ENCODE assay signal across 8 cellular contexts in genomic region chr22:45096256-45096907, GRCh38.
A peak's percentile ranks its signal among the peaks of the same experiment; 100 is the strongest.
DNase-seq lines count a peak whose midpoint lies in the region; ATAC-seq, FAIRE-seq and TF ChIP-seq lines count a peak whose summit lies in the region.

No MANE protein-coding gene starts in this region.

- TF ChIP-seq EP300 in SK-N-SH (IDR thresholded peaks at IDR 0.05; ENCODE audit: borderline replicate concordance in 1 of 2, low read depth in 1 of 2, low read length in 1 of 2) = no peak

- POLR2A ChIA-PET in SK-N-SH (lab: Yijun Ruan, JAX) = interaction anchor here (0.6 kb wide), 1 partner anchor 67 kb away, joined by 4 read pairs; no protein-coding TSS in a partner anchor

- H3K9me2 ChIP-seq in Loucy (replicated peaks; ENCODE audit: low read depth, low read length) = no peaks in the 10 kb centered on the region
- H3K9me2 ChIP-seq in SK-N-SH = no peaks in the 10 kb centered on the region

- H3F3A ChIP-seq in Loucy (ENCODE audit: low read depth) = no peaks in the 10 kb centered on the region
- no peaks in the 10 kb centered on the region for H3F3A ChIP-seq in SK-N-SH (replicated peaks; ENCODE audit: insufficient read depth)

- H3K4me1 ChIP-seq in Loucy (ENCODE audit: insufficient read depth, low read length, poor library complexity, severe bottlenecking) (no peaks in the 10 kb centered on the region), SK-N-SH (ENCODE audit: control insufficient read depth in 1 of 2, insufficient read depth in 2 of 2, low read depth in 1 of 2, low read length in 1 of 2) (no peaks in the 10 kb centered on the region; a peak in 1 of 4 replicates), ascending aorta (no peaks in the 10 kb centered on the region), spleen (peaks cover 0 to 6% (median 0%) of the 10 kb centered on the region in 6 donors)

- TF ChIP-seq RAD21 in SK-N-SH (IDR thresholded peaks at IDR 0.05; ENCODE audit: low read length) = peak; percentile 85

- CTCF ChIA-PET in SK-N-SH (lab: Yijun Ruan, JAX) = interaction anchor here (0.6 to 4.4 kb wide), 43 partner anchors 10 to 323 kb away, joined by 3 to 33 read pairs (median 4); no protein-coding TSS in a partner anchor

- no peak overlapping the region for H3K9ac ChIP-seq in Loucy (ENCODE audit: low read depth, low read length, poor library complexity, severe bottlenecking)
- no peak overlapping the region for H3K9ac ChIP-seq in SK-N-SH

- intact Hi-C loops in ascending aorta (cut with DNase I) (no loop called here), spleen (cut with DNase I; ENCODE audit: low total_unique reads) (no loop called here)

- TF ChIP-seq POLR2A in spleen (IDR thresholded peaks at IDR 0.05) = no peak

- peak; percentile 89 for TF ChIP-seq CTCF in Loucy (conservative IDR thresholded peaks at IDR 0.05; ENCODE audit: low read length)
- TF ChIP-seq CTCF in SK-N-SH (IDR thresholded peaks at IDR 0.05) = peak; percentile 83
- peak in 2 of 3 experiments; percentile 58 to 61 for TF ChIP-seq CTCF in ascending aorta (IDR thresholded peaks at IDR 0.05)
- peak in 10 of 11 experiments; percentile 43 to 86 (median 69) for TF ChIP-seq CTCF in spleen (IDR thresholded peaks at IDR 0.05 in 8 of 11, conservative IDR thresholded peaks at IDR 0.05 in 3 of 11)

- H3K4me3 ChIP-seq in Loucy (ENCODE audit: low read length, poor library complexity, severe bottlenecking) (no peak overlapping the region), SK-N-SH (ENCODE audit: low read depth in 2 of 2, low read length in 1 of 2) (no peak overlapping the region), ascending aorta (no peak overlapping the region), spleen (no peak overlapping the region)

- H2AFZ ChIP-seq in Loucy (ENCODE audit: low read length) (no peak overlapping the region), SK-N-SH (ENCODE audit: low read depth) (no peak overlapping the region)

- H4K20me1 ChIP-seq in Loucy (ENCODE audit: insufficient read depth, low read length, poor library complexity, severe bottlenecking) (no peaks in the 10 kb centered on the region), SK-N-SH (ENCODE audit: insufficient read depth) (no peaks in the 10 kb centered on the region)

- H3K4me2 ChIP-seq in Loucy (ENCODE audit: low read depth, low read length, poor library complexity, severe bottlenecking) (no peak overlapping the region), SK-N-SH (no peak overlapping the region)

- H3K9me3 ChIP-seq in Loucy (ENCODE audit: insufficient read depth, low read depth, low read length) = no peaks in the 10 kb centered on the region
- no peaks in the 10 kb centered on the region for H3K9me3 ChIP-seq in SK-N-SH
- H3K9me3 ChIP-seq in ascending aorta = no peaks in the 10 kb centered on the region
- H3K9me3 ChIP-seq in spleen = peaks cover 0 to 19% (median 11%) of the 10 kb centered on the region in 8 donors

- peak; percentile 75 for FAIRE-seq in G401.6 (lab: Jason Lieb, UNC)

- H3K36me3 ChIP-seq in Loucy (ENCODE audit: insufficient read depth, low read length) (no peaks in the 10 kb centered on the region), SK-N-SH (replicated peaks in 1 of 2; ENCODE audit: control insufficient read depth in 1 of 2, insufficient read depth in 2 of 2, low read length in 1 of 2) (no peaks in the 10 kb centered on the region), ascending aorta (no peaks in the 10 kb centered on the region), spleen (no peaks in the 10 kb centered on the region)

- ATAC-seq in GM18861 (IDR thresholded peaks at IDR 0.05; ENCODE audit: unreplicated experiment) = no peak
- ATAC-seq in GM19023 (IDR thresholded peaks at IDR 0.05; ENCODE audit: unreplicated experiment) = no peak

- WGBS in SK-N-SH (ENCODE audit: low lambda C conversion rate) = 23% methylated on average over 6 of the region's 7 CpGs
- WGBS in spleen, 5 donors = 25 to 30% (median 27%) methylated on average over 7 of the region's 7 CpGs

- no peaks in the 10 kb centered on the region for H3K79me2 ChIP-seq in Loucy (ENCODE audit: insufficient read depth, low read length)
- H3K79me2 ChIP-seq in SK-N-SH (ENCODE audit: insufficient read depth) = no peaks in the 10 kb centered on the region

- H3K27ac ChIP-seq in SK-N-SH (ENCODE audit: low read depth in 2 of 2, low read length in 1 of 2) (no peak overlapping the region), ascending aorta (no peak overlapping the region), spleen (no peak overlapping the region)

- H3K27me3 ChIP-seq in Loucy (ENCODE audit: insufficient read depth, low read length, poor library complexity, severe bottlenecking) (no peaks in the 10 kb centered on the region), SK-N-SH (ENCODE audit: insufficient read depth) (no peaks in the 10 kb centered on the region), ascending aorta (peaks cover 8% of the 10 kb centered on the region), spleen (replicated peaks in 1 of 7) (peaks cover 0 to 65% (median 4%) of the 10 kb centered on the region in 7 donors)

- DNase-seq in SK-N-SH (peak; percentile 87), ascending aorta (ENCODE audit: low spot score in 2 of 2) (peak in 1 of 2 donors; percentile 66), hypothalamus (lab: John Stamatoyannopoulos, UW) (peak in 39 of 51 donors; percentile 2 to 71 (median 34)), spleen (no peak)

TF ChIP-seq in SK-N-SH, 30 proteins besides CTCF, POLR2A, EP300 and RAD21:
- TF ChIP-seq POLR2AphosphoS5 (IDR thresholded peaks at IDR 0.05; ENCODE audit: low read depth, low read length) (no peak), NRF1 (IDR thresholded peaks at IDR 0.05; ENCODE audit: low read depth, low read length) (no peak), MXI1 (IDR thresholded peaks at IDR 0.05; ENCODE audit: low read depth, low read length) (0 out of 2 replicates have a peak, but pooled peaks have one; percentile 27), REST (IDR thresholded peaks at IDR 0.05; ENCODE audit: low read depth, low read length) (peak; percentile 46; the same call in 1 of the 2 replicates), CHD2 (IDR thresholded peaks at IDR 0.05; ENCODE audit: low read length, partially characterized antibody) (peak; percentile 30), SMC3 (IDR thresholded peaks at IDR 0.05; ENCODE audit: low read depth, low read length) (peak; percentile 84)
TF ChIP-seq in SK-N-SH: peak in this region for 4.
